ENCODE assay signal across 1 cellular context in the genomic region with DNA sequence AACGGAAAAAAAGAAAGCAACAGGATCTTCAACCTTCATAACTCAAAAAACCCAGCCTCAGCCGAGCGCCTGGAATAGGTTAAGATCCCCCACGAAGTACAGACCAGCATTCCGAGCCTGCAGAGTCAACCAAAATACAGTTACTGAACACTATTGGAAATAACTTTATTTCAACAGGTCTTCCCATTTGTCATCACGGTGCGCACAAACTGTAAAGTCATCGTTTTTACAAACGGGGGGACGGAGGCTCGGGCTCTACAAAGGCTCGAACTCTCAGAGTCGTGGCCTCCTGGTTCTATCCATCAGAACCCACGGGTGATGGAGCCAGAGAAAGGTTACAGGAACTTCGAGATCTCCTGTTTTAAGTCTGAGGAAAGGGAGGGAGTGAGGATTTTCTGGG.
TF ChIP-seq lines count a peak whose summit lies in the region.

No MANE protein-coding gene starts in this region.

TF ChIP-seq in K562, 482 proteins besides CTCF, POLR2A, EP300 and RAD21 (continued from another document):
- TF ChIP-seq, protein P1, sequence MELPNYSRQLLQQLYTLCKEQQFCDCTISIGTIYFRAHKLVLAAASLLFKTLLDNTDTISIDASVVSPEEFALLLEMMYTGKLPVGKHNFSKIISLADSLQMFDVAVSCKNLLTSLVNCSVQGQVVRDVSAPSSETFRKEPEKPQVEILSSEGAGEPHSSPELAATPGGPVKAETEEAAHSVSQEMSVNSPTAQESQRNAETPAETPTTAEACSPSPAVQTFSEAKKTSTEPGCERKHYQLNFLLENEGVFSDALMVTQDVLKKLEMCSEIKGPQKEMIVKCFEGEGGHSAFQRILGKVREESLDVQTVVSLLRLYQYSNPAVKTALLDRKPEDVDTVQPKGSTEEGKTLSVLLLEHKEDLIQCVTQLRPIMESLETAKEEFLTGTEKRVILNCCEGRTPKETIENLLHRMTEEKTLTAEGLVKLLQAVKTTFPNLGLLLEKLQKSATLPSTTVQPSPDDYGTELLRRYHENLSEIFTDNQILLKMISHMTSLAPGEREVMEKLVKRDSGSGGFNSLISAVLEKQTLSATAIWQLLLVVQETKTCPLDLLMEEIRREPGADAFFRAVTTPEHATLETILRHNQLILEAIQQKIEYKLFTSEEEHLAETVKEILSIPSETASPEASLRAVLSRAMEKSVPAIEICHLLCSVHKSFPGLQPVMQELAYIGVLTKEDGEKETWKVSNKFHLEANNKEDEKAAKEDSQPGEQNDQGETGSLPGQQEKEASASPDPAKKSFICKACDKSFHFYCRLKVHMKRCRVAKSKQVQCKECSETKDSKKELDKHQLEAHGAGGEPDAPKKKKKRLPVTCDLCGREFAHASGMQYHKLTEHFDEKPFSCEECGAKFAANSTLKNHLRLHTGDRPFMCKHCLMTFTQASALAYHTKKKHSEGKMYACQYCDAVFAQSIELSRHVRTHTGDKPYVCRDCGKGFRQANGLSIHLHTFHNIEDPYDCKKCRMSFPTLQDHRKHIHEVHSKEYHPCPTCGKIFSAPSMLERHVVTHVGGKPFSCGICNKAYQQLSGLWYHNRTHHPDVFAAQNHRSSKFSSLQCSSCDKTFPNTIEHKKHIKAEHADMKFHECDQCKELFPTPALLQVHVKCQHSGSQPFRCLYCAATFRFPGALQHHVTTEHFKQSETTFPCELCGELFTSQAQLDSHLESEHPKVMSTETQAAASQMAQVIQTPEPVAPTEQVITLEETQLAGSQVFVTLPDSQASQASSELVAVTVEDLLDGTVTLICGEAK (IDR thresholded peaks at IDR 0.05) = peak; percentile 74
- TF ChIP-seq, protein P1 (CRISPR knock-in tag; IDR thresholded peaks at IDR 0.05) = no peak
- no peak for TF ChIP-seq SP1 (CRISPR knock-in tag; IDR thresholded peaks at IDR 0.05)
TF ChIP-seq in K562: peak in this region for 7.
